In genomic region chr10:119668461-119668860, GRCh38 we compare ENCODE assay signal across 11 cellular contexts. TPM values are rescaled to one million over a fixed set of nuclear protein-coding genes. Genes with fewer than 3 reads are reported as not detected.
A peak's percentile ranks its signal among the peaks of the same experiment; 100 is the strongest.
DNase-seq lines count a peak whose midpoint lies in the region; ATAC-seq, FAIRE-seq and TF ChIP-seq lines count a peak whose summit lies in the region.
"Had no signal": no experiment of that assay in that cellular context is flagged by ENCODE, and none has a peak within 500 bp of the region (broad histone marks: within the 10 kb centered on the region; RNA-seq: fewer than 3 reads in every experiment).

No MANE protein-coding gene starts in this region.

- RAD21 ChIA-PET in HCT116 (lab: Charles Lee; ENCODE audit: low non-redundant PET in 1 of 2, low total read pairs in 2 of 2, uncharacterized antibody in 2 of 2, unreplicated experiment in 2 of 2): interaction anchor here in 1 of 2 experiments (1.1 kb wide), 1 partner anchor 57 kb away, joined by 3 read pairs; the partner anchor contains the start of gene INPP5F

- no TSS peak for BruUV-seq in HCT116 (replicated peaks; lab: Mats Ljungman, UMichigan)

- H3K4me2 ChIP-seq in HCT116 (ENCODE audit: low read length) (peak overlapping the region; percentile 78), astrocyte (ENCODE audit: low read length) (peak overlapping the region; percentile 77), keratinocyte (ENCODE audit: control insufficient read depth, extremely low read depth, insufficient read depth, low read depth, low read length) (peak overlapping the region; percentile 52), smooth muscle cell (peak overlapping the region; percentile 57)

- H3K79me2 ChIP-seq in HCT116 (ENCODE audit: insufficient read depth, low read length) (peaks cover 87% of the 10 kb centered on the region), astrocyte (ENCODE audit: insufficient read depth, low read length) (peaks cover 89% of the 10 kb centered on the region), keratinocyte (ENCODE audit: control insufficient read depth, insufficient read depth, low read length) (peaks cover 83% of the 10 kb centered on the region), smooth muscle cell (ENCODE audit: low read depth) (peaks cover 69% of the 10 kb centered on the region)

- no peak for TF ChIP-seq RAD21 in HCT116 (IDR thresholded peaks at IDR 0.05; ENCODE audit: low read depth)

- H3K36me3 ChIP-seq in HCT116 (ENCODE audit: control insufficient read depth in 1 of 2, insufficient read depth in 2 of 2, low read length in 2 of 2): peaks cover 21 to 38% of the 10 kb centered on the region in 2 experiments
- peaks cover 24% of the 10 kb centered on the region for H3K36me3 ChIP-seq in astrocyte (ENCODE audit: insufficient read depth, low read length)
- peaks cover 33 to 52% of the 10 kb centered on the region in 2 experiments for H3K36me3 ChIP-seq in keratinocyte (ENCODE audit: control insufficient read depth in 2 of 2, extremely low read depth in 1 of 2, insufficient read depth in 2 of 2, low read length in 2 of 2)
- no peaks in the 10 kb centered on the region for H3K36me3 ChIP-seq in smooth muscle cell (ENCODE audit: low read depth)

- H3K9me3 ChIP-seq in HCT116 (ENCODE audit: control insufficient read depth in 1 of 2, insufficient read depth in 1 of 2, low read depth in 1 of 2, low read length in 2 of 2) (no peaks in the 10 kb centered on the region), astrocyte (ENCODE audit: insufficient read depth, low read depth, low read length) (no peaks in the 10 kb centered on the region), keratinocyte (ENCODE audit: control insufficient read depth, low read depth, low read length) (no peaks in the 10 kb centered on the region), smooth muscle cell (replicated peaks; ENCODE audit: low read depth) (no peaks in the 10 kb centered on the region)
- H3K9me3 ChIP-seq: lower lobe of right lung had no signal

- no peaks in the 10 kb centered on the region for H3K9me3 Mint-ChIP-seq in astrocyte (ENCODE audit: unreplicated experiment)
- H3K9me3 Mint-ChIP-seq: stimulated activated naive CD8-positive, alpha-beta T cell treated with anti-CD3 and anti-CD28 coated beads, Interleukin-15, Interleukin-2, amounts not matched to agents 100 ng/mL and 50 ng/mL, for 24 hours had no signal

- 88% methylated on average over 6 of the region's 6 CpGs for WGBS in smooth muscle cell (ENCODE audit: low lambda C conversion rate)

- intact Hi-C loops in HCT116 (cut with micrococcal nuclease): loop anchor here (5.0 kb wide), 1 partner anchor 471 kb away; no protein-coding TSS in a partner anchor

- no peak for TF ChIP-seq POLR2A in HCT116 (IDR thresholded peaks at IDR 0.05; ENCODE audit: borderline replicate concordance, extremely low read depth, insufficient read depth, insufficient read length)

- POLR2A ChIA-PET in HCT116 (lab: Charles Lee): interaction anchor here (0.7 to 1.7 kb wide), 3 partner anchors 11 to 16 kb away, joined by 3 to 4 read pairs (median 3); no protein-coding TSS in a partner anchor

- peaks cover 7% of the 10 kb centered on the region for H3F3A ChIP-seq in smooth muscle cell (ENCODE audit: low read depth)

- no peak for ATAC-seq in HCT116
- no peak for ATAC-seq in GM18520 (IDR thresholded peaks at IDR 0.05; ENCODE audit: unreplicated experiment)

- H3K9me1 ChIP-seq in keratinocyte (ENCODE audit: control insufficient read depth, extremely low read depth, insufficient read depth, low read length): peaks cover 8% of the 10 kb centered on the region

- peaks cover 22% of the 10 kb centered on the region for H3K36me3 Mint-ChIP-seq in astrocyte (ENCODE audit: low read depth, unreplicated experiment)

- CTCF ChIA-PET in HCT116 (lab: Charles Lee): interaction anchor here (0.6 to 1.3 kb wide), 2 partner anchors 60 to 191 kb away, joined by 3 to 4 read pairs; no protein-coding TSS in a partner anchor

- H3K4me1 Mint-ChIP-seq in astrocyte (ENCODE audit: low read depth, unreplicated experiment): peaks cover 63% of the 10 kb centered on the region

- TF ChIP-seq CTCF in HCT116 (IDR thresholded peaks at IDR 0.05 in 2 of 3, conservative IDR thresholded peaks at IDR 0.05 in 1 of 3; ENCODE audit: borderline replicate concordance in 1 of 3, insufficient read depth in 1 of 3, low read depth in 2 of 3, low read length in 2 of 3): no peak
- no peak for TF ChIP-seq CTCF in astrocyte (IDR thresholded peaks at IDR 0.05; ENCODE audit: insufficient read depth, low read depth, low read length)
- no peak for TF ChIP-seq CTCF in keratinocyte (optimal IDR thresholded peaks at IDR 0.05 in 1 of 3, IDR thresholded peaks at IDR 0.05 in 1 of 3, conservative IDR thresholded peaks at IDR 0.05 in 1 of 3; ENCODE audit: extremely low read depth in 1 of 3, insufficient read depth in 2 of 3, low read length in 3 of 3)
- no peak for TF ChIP-seq CTCF in smooth muscle cell (IDR thresholded peaks at IDR 0.05; ENCODE audit: borderline replicate concordance, insufficient read depth, poor library complexity, severe bottlenecking)

- H3K4me3 Mint-ChIP-seq in astrocyte (ENCODE audit: unreplicated experiment): peak overlapping the region; percentile 17
- H3K4me3 Mint-ChIP-seq: stimulated activated naive CD8-positive, alpha-beta T cell treated with anti-CD3 and anti-CD28 coated beads, Interleukin-15, Interleukin-2, amounts not matched to agents 100 ng/mL and 50 ng/mL, for 24 hours had no signal

- no peaks in the 10 kb centered on the region for H3K27me3 ChIP-seq in HCT116 (ENCODE audit: insufficient read depth, low read length)
- H3K27me3 ChIP-seq in astrocyte (ENCODE audit: insufficient read depth, low read length): no peaks in the 10 kb centered on the region
- H3K27me3 ChIP-seq in keratinocyte (ENCODE audit: control insufficient read depth, extremely low read depth, insufficient read depth, low read length): no peaks in the 10 kb centered on the region
- H3K27me3 ChIP-seq in smooth muscle cell (ENCODE audit: low read depth): no peaks in the 10 kb centered on the region

- H2AFZ ChIP-seq in HCT116 (ENCODE audit: low read depth, low read length, poor library complexity, severe bottlenecking) (no peak overlapping the region), astrocyte (ENCODE audit: low read depth, low read length) (no peak overlapping the region), keratinocyte (ENCODE audit: control insufficient read depth, low read length) (no peak overlapping the region), smooth muscle cell (ENCODE audit: low read depth) (no peak overlapping the region)

- H4K20me1 ChIP-seq in HCT116 (ENCODE audit: insufficient read depth) (peaks cover 11% of the 10 kb centered on the region; the same call in 1 of the 2 replicates), astrocyte (ENCODE audit: insufficient read depth, low read length) (peaks cover 91% of the 10 kb centered on the region), keratinocyte (ENCODE audit: control insufficient read depth, extremely low read depth, insufficient read depth, low read length) (peaks cover 11% of the 10 kb centered on the region), smooth muscle cell (ENCODE audit: low read depth) (peaks cover 99% of the 10 kb centered on the region)

- peak overlapping the region; percentile 54 for H3K9ac ChIP-seq in HCT116 (ENCODE audit: low read length)
- H3K9ac ChIP-seq in astrocyte (ENCODE audit: low read length): peak overlapping the region; percentile 63
- peak overlapping the region; percentile 48 for H3K9ac ChIP-seq in keratinocyte (ENCODE audit: control insufficient read depth, extremely low read depth, insufficient read depth, low read length)
- H3K9ac ChIP-seq in smooth muscle cell (ENCODE audit: low read depth): peak overlapping the region; percentile 16

- H3K4me1 ChIP-seq in HCT116 (ENCODE audit: control insufficient read depth in 1 of 2, insufficient read depth in 2 of 2, low read length in 2 of 2) (peaks cover 39 to 58% of the 10 kb centered on the region in 2 experiments), astrocyte (ENCODE audit: insufficient read depth, low read length) (peaks cover 57% of the 10 kb centered on the region), keratinocyte (ENCODE audit: control insufficient read depth, extremely low read depth, insufficient read depth, low read length) (peaks cover 77% of the 10 kb centered on the region), smooth muscle cell (ENCODE audit: low read depth) (peaks cover 28% of the 10 kb centered on the region)

- no peaks in the 10 kb centered on the region for H3K27me3 Mint-ChIP-seq in astrocyte (ENCODE audit: low read depth, unreplicated experiment)
- H3K27me3 Mint-ChIP-seq: stimulated activated naive CD8-positive, alpha-beta T cell treated with anti-CD3 and anti-CD28 coated beads, Interleukin-15, Interleukin-2, amounts not matched to agents 100 ng/mL and 50 ng/mL, for 24 hours had no signal

- DNase-seq in HCT116 (ENCODE audit: low read depth, low spot score) (no peak), astrocyte (ENCODE audit: low read depth) (no peak), keratinocyte (ENCODE audit: low read depth, low spot score) (no peak), smooth muscle cell (lab: John Stamatoyannopoulos, UW; ENCODE audit: unreplicated experiment) (no peak), DMS79 (lab: John Stamatoyannopoulos, UW) (no peak), DMS53 (lab: John Stamatoyannopoulos, UW) (no peak)
- DNase-seq in activated effector memory CD4-positive, alpha-beta T cell treated with Interleukin-2 at 50 U/mL for 16 hours: no peak
- DNase-seq: effector memory CD4-positive, alpha-beta T cell; lower lobe of right lung had no signal

- no peaks in the 10 kb centered on the region for H3K9me2 ChIP-seq in HCT116 (ENCODE audit: insufficient read depth)

- dilution Hi-C loops in keratinocyte (cut with MboI; ENCODE audit: extremely low pct_ligation_motif_present, low sequenced_read_pairs): no loop called here

- H3K4me3 ChIP-seq in HCT116 (replicated peaks in 1 of 2; ENCODE audit: low read depth in 1 of 2, low read length in 2 of 2) (no peak overlapping the region), astrocyte (ENCODE audit: insufficient read depth, low read depth, low read length) (no peak overlapping the region), keratinocyte (ENCODE audit: control insufficient read depth in 2 of 3, extremely low read depth in 1 of 3, insufficient read depth in 2 of 3, low read depth in 1 of 3, low read length in 3 of 3) (no peak overlapping the region), smooth muscle cell (no peak overlapping the region)
- H3K4me3 ChIP-seq: lower lobe of right lung had no signal

- FAIRE-seq in astrocyte (lab: Jason Lieb, UNC) (no peak), keratinocyte (lab: Jason Lieb, UNC) (peak; percentile 36)

- H3K27ac ChIP-seq in HCT116 (ENCODE audit: low read depth, low read length) (peak overlapping the region; percentile 74), astrocyte (ENCODE audit: low read depth, low read length) (peak overlapping the region; percentile 86), keratinocyte (ENCODE audit: control insufficient read depth, insufficient read depth, low read length) (peak overlapping the region; percentile 50), smooth muscle cell (ENCODE audit: low read depth) (peak overlapping the region; percentile 77)
- H3K27ac ChIP-seq: lower lobe of right lung had no signal

- peak overlapping the region; percentile 41 for H3K27ac Mint-ChIP-seq in astrocyte (ENCODE audit: unreplicated experiment)
- H3K27ac Mint-ChIP-seq: stimulated activated naive CD8-positive, alpha-beta T cell treated with anti-CD3 and anti-CD28 coated beads, Interleukin-15, Interleukin-2, amounts not matched to agents 100 ng/mL and 50 ng/mL, for 24 hours had no signal

RNA-seq across cellular contexts. Expression of gene BAG3, which starts 17.3 kb away (rescaled TPM):
- total RNA-seq in HCT116 (2021; ENCODE audit: unreplicated experiment) (57.0 TPM), astrocyte (68.4 and 71.6 TPM in 2 replicates), smooth muscle cell (24.4 and 25.5 TPM in 2 replicates)
- polyA plus RNA-seq in HCT116 (2012): 51.9 and 56.4 TPM in 2 replicates
- polyA plus RNA-seq in keratinocyte (15.2 to 84.7 TPM (median 26.2 TPM) in 3 replicates), smooth muscle cell (70.1 and 73.7 TPM in 2 replicates)
- polyA plus RNA-seq in keratinocyte (2011; ENCODE audit: low read depth): 419 TPM
- 51.0 and 71.3 TPM in 2 replicates for polyA plus RNA-seq in keratinocyte (2011; cell fraction: cytosol; rRNA removed)
- 98.1 and 123 TPM in 2 replicates for polyA plus RNA-seq in keratinocyte (2011; cell fraction: nucleus; rRNA removed)
- 152 and 176 TPM in 2 replicates for polyA plus RNA-seq in keratinocyte (2012; ENCODE audit: low replicate concordance)
- polyA minus RNA-seq in keratinocyte: 14.0 to 96.2 TPM (median 28.4 TPM) in 3 replicates
- polyA minus RNA-seq in keratinocyte (2011; cell fraction: cytosol; rRNA and poly(A)+ RNA removed): 65.0 TPM
- polyA minus RNA-seq in keratinocyte (2011; cell fraction: nucleus; rRNA and poly(A)+ RNA removed): 43.2 and 64.7 TPM in 2 replicates

RNA-seq across cellular contexts. Expression of gene INPP5F, which starts 57.4 kb away (rescaled TPM):
- total RNA-seq in HCT116 (2021; ENCODE audit: unreplicated experiment): 21.6 TPM
- 9.5 and 13.5 TPM in 2 replicates for polyA plus RNA-seq in HCT116 (2012)
- total RNA-seq in astrocyte: 101 and 102 TPM in 2 replicates
- polyA plus RNA-seq in keratinocyte: 12.1 to 21.1 TPM (median 20.2 TPM) in 3 replicates
- 8.3 TPM for polyA plus RNA-seq in keratinocyte (2011; ENCODE audit: low read depth)
- polyA plus RNA-seq in keratinocyte (2011; cell fraction: cytosol; rRNA removed): 11.9 and 17.5 TPM in 2 replicates
- 21.4 and 25.6 TPM in 2 replicates for polyA plus RNA-seq in keratinocyte (2011; cell fraction: nucleus; rRNA removed)
- 7.6 and 19.0 TPM in 2 replicates for polyA plus RNA-seq in keratinocyte (2012; ENCODE audit: low replicate concordance)
- 7.1 to 19.7 TPM (median 8.4 TPM) in 3 replicates for polyA minus RNA-seq in keratinocyte
- polyA minus RNA-seq in keratinocyte (2011; cell fraction: cytosol; rRNA and poly(A)+ RNA removed): 10.6 TPM
- 15.1 and 37.9 TPM in 2 replicates for polyA minus RNA-seq in keratinocyte (2011; cell fraction: nucleus; rRNA and poly(A)+ RNA removed)
- 106 and 143 TPM in 2 replicates for total RNA-seq in smooth muscle cell
- 15.9 and 16.3 TPM in 2 replicates for polyA plus RNA-seq in smooth muscle cell
